Comparison of ENCODE assay signal across 9 cellular contexts in genomic region chr22:50537765-50538164, GRCh38. TPM values are rescaled to one million over a fixed set of nuclear protein-coding genes. Genes with fewer than 3 reads are reported as not detected.
DNase-seq lines count a peak whose midpoint lies in the region; ATAC-seq, FAIRE-seq and TF ChIP-seq lines count a peak whose summit lies in the region.
"Had no signal": no experiment of that assay in that cellular context is flagged by ENCODE, and none has a peak within 500 bp of the region (broad histone marks: within the 10 kb centered on the region; RNA-seq: fewer than 3 reads in every experiment).

No MANE protein-coding gene starts in this region.

- H3K36me3 Mint-ChIP-seq in type B pancreatic cell: peaks cover 4% of the 10 kb centered on the region

- TF ChIP-seq CTCF in AG04450 (IDR thresholded peaks at IDR 0.05; ENCODE audit: low read depth, low read length) (no peak), RWPE2 (IDR thresholded peaks at IDR 0.05; ENCODE audit: poor library complexity, severe bottlenecking) (no peak), type B pancreatic cell (conservative IDR thresholded peaks at IDR 0.05) (no peak)

- H3K4me1 ChIP-seq in RWPE2 (ENCODE audit: insufficient read depth, poor library complexity, severe bottlenecking): peaks cover 32% of the 10 kb centered on the region

- no peak for TF ChIP-seq POLR2A in H54 (IDR thresholded peaks at IDR 0.05; ENCODE audit: low read depth, low read length)

- no peaks in the 10 kb centered on the region for H3K9me3 Mint-ChIP-seq in type B pancreatic cell

- no peak overlapping the region for H3K4me3 ChIP-seq in AG04450 (ENCODE audit: low read depth, low read length)
- no peak overlapping the region for H3K4me3 ChIP-seq in RWPE2 (ENCODE audit: severe bottlenecking)
- H3K4me3 ChIP-seq: gastrocnemius medialis had no signal

- no peaks in the 10 kb centered on the region for H3K27me3 ChIP-seq in AG04450 (ENCODE audit: control insufficient read depth, insufficient read depth, low read length)
- no peaks in the 10 kb centered on the region for H3K27me3 ChIP-seq in RWPE2 (ENCODE audit: insufficient read depth, poor library complexity, severe bottlenecking)
- peaks cover 2% of the 10 kb centered on the region for H3K27me3 ChIP-seq in layer of hippocampus (ENCODE audit: control insufficient read depth, insufficient read depth, low read length)

- H3K9me3 ChIP-seq in AG04450 (ENCODE audit: control insufficient read depth, insufficient read depth, low read length): no peaks in the 10 kb centered on the region; the same call in 1 of the 2 replicates
- no peaks in the 10 kb centered on the region for H3K9me3 ChIP-seq in RWPE2 (ENCODE audit: severe bottlenecking)
- H3K9me3 ChIP-seq: gastrocnemius medialis had no signal

- no peak for FAIRE-seq in H54 (lab: Jason Lieb, UNC)

- H3K4me1 Mint-ChIP-seq in type B pancreatic cell (ENCODE audit: unreplicated experiment): peaks cover 21% of the 10 kb centered on the region

- CTCF ChIA-PET in AG04450 (lab: Charles Lee): interaction anchor here (1.5 to 3.9 kb wide), 2 partner anchors 13 to 25 kb away, joined by 4 to 32 read pairs; partner anchors contain the start of genes SCO2 and SYCE3

- peaks cover 28% of the 10 kb centered on the region for H3K27me3 Mint-ChIP-seq in type B pancreatic cell

- H3K27ac Mint-ChIP-seq in type B pancreatic cell: no peak overlapping the region

- DNase-seq in AG04450 (ENCODE audit: low read depth, low spot score) (no peak), RWPE2 (ENCODE audit: low spot score) (no peak), H54 (ENCODE audit: insufficient read length, low spot score) (no peak), Ammon's horn (ENCODE audit: low spot score) (no peak), type B pancreatic cell (ENCODE audit: extremely low spot score, unreplicated experiment) (no peak)
- DNase-seq: activated gamma-delta T cell, gastrocnemius medialis had no signal

- ATAC-seq in RWPE2 (ENCODE audit: low read depth): no peak
- ATAC-seq: gastrocnemius medialis had no signal

- POLR2A ChIA-PET in AG04450 (lab: Yijun Ruan, JAX): interaction anchor here (0.6 kb wide), 1 partner anchor 37 kb away, joined by 3 read pairs; no protein-coding TSS in a partner anchor

- no peak overlapping the region for H3K4me3 Mint-ChIP-seq in type B pancreatic cell

- no peaks in the 10 kb centered on the region for H3K36me3 ChIP-seq in RWPE2 (ENCODE audit: low read depth)
- H3K36me3 ChIP-seq: gastrocnemius medialis had no signal

- peak overlapping the region; percentile 99 for H3K27ac ChIP-seq in AG04450 (ENCODE audit: low read depth, low read length)
- H3K27ac ChIP-seq in RWPE2 (ENCODE audit: poor library complexity, severe bottlenecking): peak overlapping the region; percentile 86
- peak overlapping the region; percentile 46 for H3K27ac ChIP-seq in layer of hippocampus (ENCODE audit: low read depth, low read length)

RNA-seq across cellular contexts. Expression of gene KLHDC7B, which starts 7.9 kb away (rescaled TPM):
- polyA plus RNA-seq in AG04450 (2011; rRNA removed): 0.02 and 0.04 TPM in 2 replicates
- 0.09 TPM in 2 replicates for polyA minus RNA-seq in AG04450 (2011; rRNA and poly(A)+ RNA removed)
- 0.10 TPM in 1 of 2 replicates, not detected in the other for total RNA-seq in type B pancreatic cell (ENCODE audit: low replicate concordance)
- total RNA-seq: gastrocnemius medialis had no signal

RNA-seq across cellular contexts. Expression of gene TYMP, which starts 8.0 kb away (rescaled TPM):
- polyA plus RNA-seq in AG04450 (2011; rRNA removed): 2.9 and 3.6 TPM in 2 replicates
- 2.1 and 2.9 TPM in 2 replicates for polyA minus RNA-seq in AG04450 (2011; rRNA and poly(A)+ RNA removed)
- total RNA-seq in type B pancreatic cell (ENCODE audit: low replicate concordance): 5.8 and 6.1 TPM in 2 replicates

RNA-seq across cellular contexts. Expression of gene SCO2, which starts 12.4 kb away (rescaled TPM):
- polyA plus RNA-seq in AG04450 (2011; rRNA removed): 0.15 and 0.60 TPM in 2 replicates
- not detected in 2 replicates for polyA minus RNA-seq in AG04450 (2011; rRNA and poly(A)+ RNA removed)
- 2.0 and 6.1 TPM in 2 replicates for total RNA-seq in type B pancreatic cell (ENCODE audit: low replicate concordance)

RNA-seq across cellular contexts. Expression of gene SYCE3, which starts 25.0 kb away (rescaled TPM):
- polyA plus RNA-seq in AG04450 (2011; rRNA removed): not detected in 2 replicates
- not detected in 2 replicates for polyA minus RNA-seq in AG04450 (2011; rRNA and poly(A)+ RNA removed)
- not detected in 2 replicates for total RNA-seq in type B pancreatic cell (ENCODE audit: low replicate concordance)
- total RNA-seq: gastrocnemius medialis, posterior vena cava had no signal

RNA-seq across cellular contexts. Expression of gene NCAPH2, which starts 29.7 kb away (rescaled TPM):
- 10.4 and 13.2 TPM in 2 replicates for polyA plus RNA-seq in AG04450 (2011; rRNA removed)
- polyA minus RNA-seq in AG04450 (2011; rRNA and poly(A)+ RNA removed): 17.6 and 19.2 TPM in 2 replicates
- 60.0 and 75.2 TPM in 2 replicates for total RNA-seq in type B pancreatic cell (ENCODE audit: low replicate concordance)

Comparison
In these comparisons a context has a peak if more than half of its experiments do, and no peak if none do; other contexts are left out.
1. H3K27ac ChIP-seq: peak in every context shown above with its lines; median percentile 99 in AG04450; 86 in RWPE2; 46 in layer of hippocampus.